In the genomic region with DNA sequence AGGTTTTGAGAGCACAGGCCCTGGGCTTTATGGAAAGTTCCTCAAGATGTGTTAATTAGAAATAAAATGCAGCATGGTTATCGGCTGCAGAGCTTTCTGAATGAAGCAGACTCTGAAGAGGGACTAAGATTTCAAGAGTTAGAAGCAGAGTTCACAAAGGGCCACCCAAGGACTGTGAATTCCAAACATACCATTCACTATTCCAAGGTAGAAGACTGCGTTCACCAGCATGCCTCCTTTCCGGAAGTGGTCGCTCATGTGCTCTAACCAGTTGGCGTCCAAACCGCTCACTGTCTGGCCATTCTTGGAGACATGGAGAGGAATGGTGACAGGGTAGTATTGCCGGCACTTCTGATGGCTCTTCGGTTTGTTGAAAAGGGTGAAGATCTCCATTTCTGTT, we compare ENCODE assay signal across 13 cellular contexts.
DNase-seq lines count a peak whose midpoint lies in the region; ATAC-seq and TF ChIP-seq lines count a peak whose summit lies in the region.
"Had no signal": no experiment of that assay in that cellular context is flagged by ENCODE, and none has a peak within 500 bp of the region (broad histone marks: within the 10 kb centered on the region; RNA-seq: fewer than 3 reads in every experiment).

No MANE protein-coding gene starts in this region.

- intact Hi-C loops in activated naive CD4-positive, alpha-beta T cell treated with anti-CD3 and anti-CD28 coated beads for 36 hours (cut with micrococcal nuclease) = loop anchor here (2.0 to 10.0 kb wide), 2 partner anchors 93 to 1055 kb away; no protein-coding TSS in a partner anchor
- intact Hi-C loops in left lung (cut with DNase I) = no loop called here

- peaks cover 0 to 27% of the 10 kb centered on the region in 2 donors for H3K36me3 ChIP-seq in left lung
- H3K36me3 ChIP-seq in tibial nerve = peaks cover 3 to 14% (median 3%) of the 10 kb centered on the region in 3 donors

- H3K27me3 Mint-ChIP-seq in activated naive CD4-positive, alpha-beta T cell treated with anti-CD3 and anti-CD28 coated beads for 36 hours (ENCODE audit: low read depth) = no peaks in the 10 kb centered on the region
- H3K27me3 Mint-ChIP-seq in brain = no peaks in the 10 kb centered on the region
- H3K27me3 Mint-ChIP-seq: naive thymus-derived CD8-positive, alpha-beta T cell had no signal

- DNase-seq in activated naive CD4-positive, alpha-beta T cell treated with anti-CD3 and anti-CD28 coated beads for 36 hours = no peak
- no peak for DNase-seq in activated naive CD4-positive, alpha-beta T cell treated with anti-CD3 and anti-CD28 coated beads, Interleukin-2, amount 50 U/mL, for 16 hours
- DNase-seq in left lung (no peak), tibial nerve (ENCODE audit: low spot score in 2 of 2) (no peak), NCI-H2227 treated with DMSO at 0.1 percent for 48 hours (lab: John Stamatoyannopoulos, UW) (no peak)
- DNase-seq: activated gamma-delta T cell treated with Interleukin-2 at 50 U/mL for 16 hours; head of caudate nucleus; naive thymus-derived CD8-positive, alpha-beta T cell; NCI-H226 had no signal

- H3K27ac Mint-ChIP-seq in activated naive CD4-positive, alpha-beta T cell treated with anti-CD3 and anti-CD28 coated beads for 36 hours = peak overlapping the region; percentile 76
- peak overlapping the region in 4 of 5 experiments; percentile 8 to 90 (median 58) for H3K27ac Mint-ChIP-seq in brain

- no peak for TF ChIP-seq EP300 in tibial nerve (IDR thresholded peaks at IDR 0.05)

- TF ChIP-seq CTCF in brain (conservative IDR thresholded peaks at IDR 0.05) = no peak
- no peak for TF ChIP-seq CTCF in left lung (IDR thresholded peaks at IDR 0.05)
- TF ChIP-seq CTCF in tibial nerve (IDR thresholded peaks at IDR 0.05) = no peak

- no peaks in the 10 kb centered on the region for H3K9me3 Mint-ChIP-seq in activated naive CD4-positive, alpha-beta T cell treated with anti-CD3 and anti-CD28 coated beads for 36 hours
- H3K9me3 Mint-ChIP-seq in brain = no peaks in the 10 kb centered on the region

- H3K4me3 ChIP-seq in left lung = no peak overlapping the region
- H3K4me3 ChIP-seq in tibial nerve = no peak overlapping the region
- H3K4me3 ChIP-seq: MG63 had no signal

- H3K9me3 ChIP-seq in left lung = no peaks in the 10 kb centered on the region
- no peaks in the 10 kb centered on the region for H3K9me3 ChIP-seq in tibial nerve
- H3K9me3 ChIP-seq: MG63 had no signal

- H3K27me3 ChIP-seq in left lung (no peaks in the 10 kb centered on the region), tibial nerve (no peaks in the 10 kb centered on the region)
- H3K27me3 ChIP-seq: MG63 had no signal

- WGBS in tibial nerve, 2 donors = 72% methylated on average over 8 of the region's 8 CpGs

- CTCF ChIA-PET in activated naive CD4-positive, alpha-beta T cell treated with anti-CD3 and anti-CD28 coated beads for 36 hours (lab: Charles Lee) = no interaction called here

- H3K27ac ChIP-seq in left lung (peak overlapping the region in 1 of 2 donors; percentile 57), tibial nerve (peak overlapping the region; percentile 42 to 86 (median 62))

- H3K4me3 Mint-ChIP-seq in activated naive CD4-positive, alpha-beta T cell treated with anti-CD3 and anti-CD28 coated beads for 36 hours = no peak overlapping the region
- no peak overlapping the region for H3K4me3 Mint-ChIP-seq in brain
- H3K4me3 Mint-ChIP-seq: naive thymus-derived CD8-positive, alpha-beta T cell had no signal

- H3K4me1 Mint-ChIP-seq in activated naive CD4-positive, alpha-beta T cell treated with anti-CD3 and anti-CD28 coated beads for 36 hours (ENCODE audit: low read depth) = peaks cover 65% of the 10 kb centered on the region
- H3K4me1 Mint-ChIP-seq in brain = peaks cover 64% of the 10 kb centered on the region

- H3K4me1 ChIP-seq in left lung = peaks cover 16 to 18% of the 10 kb centered on the region in 2 donors
- peaks cover 0 to 56% (median 42%) of the 10 kb centered on the region in 4 donors for H3K4me1 ChIP-seq in tibial nerve

- ATAC-seq in left lung (peak; percentile 52), GM21447 (IDR thresholded peaks at IDR 0.05; ENCODE audit: unreplicated experiment) (no peak), GM18861 (IDR thresholded peaks at IDR 0.05; ENCODE audit: unreplicated experiment) (no peak)
- ATAC-seq: naive thymus-derived CD8-positive, alpha-beta T cell had no signal

- TF ChIP-seq POLR2A in tibial nerve (IDR thresholded peaks at IDR 0.05) = no peak

- peaks cover 58% of the 10 kb centered on the region for H3K36me3 Mint-ChIP-seq in activated naive CD4-positive, alpha-beta T cell treated with anti-CD3 and anti-CD28 coated beads for 36 hours (ENCODE audit: low read depth)
- peaks cover 5% of the 10 kb centered on the region for H3K36me3 Mint-ChIP-seq in brain
